In genomic region chrX:17369294-17369693, GRCh38 we compare ENCODE assay signal across 1 cellular context.
TF ChIP-seq lines count a peak whose summit lies in the region.

No MANE protein-coding gene starts in this region.

TF ChIP-seq in GM23338, 12 proteins besides CTCF, POLR2A, EP300 and RAD21 (continued from another document):
- TF ChIP-seq, protein P1, sequence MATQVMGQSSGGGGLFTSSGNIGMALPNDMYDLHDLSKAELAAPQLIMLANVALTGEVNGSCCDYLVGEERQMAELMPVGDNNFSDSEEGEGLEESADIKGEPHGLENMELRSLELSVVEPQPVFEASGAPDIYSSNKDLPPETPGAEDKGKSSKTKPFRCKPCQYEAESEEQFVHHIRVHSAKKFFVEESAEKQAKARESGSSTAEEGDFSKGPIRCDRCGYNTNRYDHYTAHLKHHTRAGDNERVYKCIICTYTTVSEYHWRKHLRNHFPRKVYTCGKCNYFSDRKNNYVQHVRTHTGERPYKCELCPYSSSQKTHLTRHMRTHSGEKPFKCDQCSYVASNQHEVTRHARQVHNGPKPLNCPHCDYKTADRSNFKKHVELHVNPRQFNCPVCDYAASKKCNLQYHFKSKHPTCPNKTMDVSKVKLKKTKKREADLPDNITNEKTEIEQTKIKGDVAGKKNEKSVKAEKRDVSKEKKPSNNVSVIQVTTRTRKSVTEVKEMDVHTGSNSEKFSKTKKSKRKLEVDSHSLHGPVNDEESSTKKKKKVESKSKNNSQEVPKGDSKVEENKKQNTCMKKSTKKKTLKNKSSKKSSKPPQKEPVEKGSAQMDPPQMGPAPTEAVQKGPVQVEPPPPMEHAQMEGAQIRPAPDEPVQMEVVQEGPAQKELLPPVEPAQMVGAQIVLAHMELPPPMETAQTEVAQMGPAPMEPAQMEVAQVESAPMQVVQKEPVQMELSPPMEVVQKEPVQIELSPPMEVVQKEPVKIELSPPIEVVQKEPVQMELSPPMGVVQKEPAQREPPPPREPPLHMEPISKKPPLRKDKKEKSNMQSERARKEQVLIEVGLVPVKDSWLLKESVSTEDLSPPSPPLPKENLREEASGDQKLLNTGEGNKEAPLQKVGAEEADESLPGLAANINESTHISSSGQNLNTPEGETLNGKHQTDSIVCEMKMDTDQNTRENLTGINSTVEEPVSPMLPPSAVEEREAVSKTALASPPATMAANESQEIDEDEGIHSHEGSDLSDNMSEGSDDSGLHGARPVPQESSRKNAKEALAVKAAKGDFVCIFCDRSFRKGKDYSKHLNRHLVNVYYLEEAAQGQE (IDR thresholded peaks at IDR 0.05; ENCODE audit: unreplicated experiment) = no peak
- TF ChIP-seq JUNB (IDR thresholded peaks at IDR 0.05; ENCODE audit: unreplicated experiment) = no peak
- no peak for TF ChIP-seq ZNF331 (CRISPR knock-in tag; IDR thresholded peaks at IDR 0.05; ENCODE audit: low read depth)
